In genomic region chr10:123378302-123378701, GRCh38 we compare ENCODE assay signal across 23 cellular contexts.
"Had no signal": no experiment of that assay in that cellular context is flagged by ENCODE, and none has a peak within 500 bp of the region (broad histone marks: within the 10 kb centered on the region; RNA-seq: fewer than 3 reads in every experiment).

No MANE protein-coding gene starts in this region.

- DNase-seq: dermis blood vessel endothelial cell; dorsolateral prefrontal cortex; effector CD4-positive, alpha-beta T cell; effector memory CD4-positive, alpha-beta T cell; foreskin keratinocyte; heart left ventricle; hypothalamus; immature natural killer cell; left cardiac atrium; left lung; left ventricle myocardium superior; lower lobe of right lung; mesenchymal stem cell; mucosa of descending colon had no signal

- H3K9me3 ChIP-seq: esophagus muscularis mucosa, gastroesophageal sphincter, heart left ventricle, left lung, lower lobe of right lung, mucosa of descending colon had no signal

- H2AFZ ChIP-seq: hepatocyte had no signal

- H3K36me3 ChIP-seq: esophagus muscularis mucosa, gastroesophageal sphincter, heart left ventricle, left lung, lower lobe of right lung had no signal

- H3K9me3 Mint-ChIP-seq: immature natural killer cell, mesothelial cell of epicardium had no signal

- ATAC-seq: foreskin keratinocyte, gastroesophageal sphincter, heart left ventricle, left cardiac atrium, left ventricle myocardium superior, mucosa of descending colon had no signal

- H3K27ac Mint-ChIP-seq: immature natural killer cell, mesothelial cell of epicardium had no signal

- H3K4me1 Mint-ChIP-seq: immature natural killer cell had no signal

- FAIRE-seq: colon, endothelial cell of umbilical vein, frontal cortex, keratinocyte had no signal

- H3K27me3 ChIP-seq: esophagus muscularis mucosa, foreskin keratinocyte, gastroesophageal sphincter, hepatocyte, left lung had no signal

- H3K4me3 Mint-ChIP-seq: immature natural killer cell, mesothelial cell of epicardium had no signal

- H3K4me3 ChIP-seq: coronary artery, dorsolateral prefrontal cortex, esophagus muscularis mucosa, gastroesophageal sphincter, heart left ventricle, hepatocyte, left lung, lower lobe of right lung, mucosa of descending colon had no signal

- H3K4me2 ChIP-seq: hepatocyte had no signal

- H3K27ac ChIP-seq: coronary artery, dorsolateral prefrontal cortex, esophagus muscularis mucosa, foreskin keratinocyte, gastroesophageal sphincter, heart left ventricle, hepatocyte, left lung, lower lobe of right lung had no signal

- H3K36me3 Mint-ChIP-seq: immature natural killer cell, mesothelial cell of epicardium had no signal

- H3K4me1 ChIP-seq: foreskin keratinocyte, heart left ventricle, left lung, lower lobe of right lung had no signal

- H3K79me2 ChIP-seq: hepatocyte had no signal
